In genomic region chr3:48686538-48687219, GRCh38 we compare ENCODE assay signal across 9 cellular contexts. TPM values are rescaled to one million over a fixed set of nuclear protein-coding genes. Genes with fewer than 3 reads are reported as not detected.
DNase-seq lines count a peak whose midpoint lies in the region; ATAC-seq and TF ChIP-seq lines count a peak whose summit lies in the region.
"Had no signal": no experiment of that assay in that cellular context is flagged by ENCODE, and none has a peak within 500 bp of the region (broad histone marks: within the 10 kb centered on the region; RNA-seq: fewer than 3 reads in every experiment).

No MANE protein-coding gene starts in this region.

- no peaks in the 10 kb centered on the region for H4K20me1 ChIP-seq in OCI-LY1 (ENCODE audit: insufficient read depth, low read length)

- CTCF ChIA-PET in Calu3 (lab: Charles Lee) = interaction anchor here (0.7 to 1.7 kb wide), 3 partner anchors 23 to 53 kb away, joined by 3 to 8 read pairs (median 4); partner anchors contain the start of gene SLC26A6

- BruUV-seq in Calu3 (replicated peaks; lab: Mats Ljungman, UMichigan) = no TSS peak

- H3K36me3 Mint-ChIP-seq in Calu3 (ENCODE audit: insufficient read depth, unreplicated experiment) (peaks cover 55% of the 10 kb centered on the region), osteocyte (ENCODE audit: unreplicated experiment) (peaks cover 29% of the 10 kb centered on the region)

- no peaks in the 10 kb centered on the region for H3K9me3 Mint-ChIP-seq in Calu3 (ENCODE audit: low read depth, unreplicated experiment)
- H3K9me3 Mint-ChIP-seq in osteocyte (ENCODE audit: unreplicated experiment) = no peaks in the 10 kb centered on the region

- H3K27me3 ChIP-seq in OCI-LY1 (ENCODE audit: insufficient read depth, low read length) = no peaks in the 10 kb centered on the region
- H3K27me3 ChIP-seq in effector memory CD4-positive, alpha-beta T cell (replicated peaks; ENCODE audit: control insufficient read depth, insufficient read depth, low read length, poor library complexity, severe bottlenecking) = no peaks in the 10 kb centered on the region
- H3K27me3 ChIP-seq: SJSA1 had no signal

- ATAC-seq in HG03457 (IDR thresholded peaks at IDR 0.05; ENCODE audit: unreplicated experiment) = no peak
- ATAC-seq in HG02623 (IDR thresholded peaks at IDR 0.05; ENCODE audit: unreplicated experiment) = no peak

- DNase-seq in Calu3 = no peak
- no peak for DNase-seq in effector memory CD4-positive, alpha-beta T cell
- no peak for DNase-seq in osteocyte (ENCODE audit: extremely low spot score, unreplicated experiment)
- DNase-seq in GF-D8 (lab: John Stamatoyannopoulos, UW) = no peak
- no peak for DNase-seq in ecto neural progenitor cell (ENCODE audit: low spot score)

- H3K9me3 ChIP-seq in OCI-LY1 (ENCODE audit: low read length) = no peaks in the 10 kb centered on the region
- no peaks in the 10 kb centered on the region for H3K9me3 ChIP-seq in effector memory CD4-positive, alpha-beta T cell (ENCODE audit: control insufficient read depth, low read length)

- peaks cover 56% of the 10 kb centered on the region for H3K36me3 ChIP-seq in OCI-LY1 (ENCODE audit: insufficient read depth, low read length)
- peaks cover 47% of the 10 kb centered on the region for H3K36me3 ChIP-seq in effector memory CD4-positive, alpha-beta T cell (ENCODE audit: control insufficient read depth, insufficient read depth, low read length)

- peaks cover 10% of the 10 kb centered on the region; the same call in 1 of the 2 replicates for H3F3A ChIP-seq in OCI-LY1 (ENCODE audit: insufficient read depth, low read length)

- peak overlapping the region; percentile 83 for H3K27ac ChIP-seq in OCI-LY1 (ENCODE audit: low read depth, low read length, poor library complexity, severe bottlenecking)
- peak overlapping the region; percentile 28 for H3K27ac ChIP-seq in effector memory CD4-positive, alpha-beta T cell (ENCODE audit: insufficient read depth, low read length, poor library complexity, severe bottlenecking)
- H3K27ac ChIP-seq: SJSA1 had no signal

- H3K9me2 ChIP-seq in OCI-LY1 (ENCODE audit: low read depth, low read length) = no peaks in the 10 kb centered on the region

- peak overlapping the region; percentile 82 for H3K4me3 Mint-ChIP-seq in Calu3 (ENCODE audit: low read depth, unreplicated experiment)
- H3K4me3 Mint-ChIP-seq in osteocyte (ENCODE audit: unreplicated experiment) = peak overlapping the region; percentile 82

- H3K4me3 ChIP-seq in OCI-LY1 (ENCODE audit: low read depth, low read length, poor library complexity, severe bottlenecking) = peak overlapping the region; percentile 72
- H3K4me3 ChIP-seq in effector memory CD4-positive, alpha-beta T cell (ENCODE audit: insufficient read depth, low read depth, low read length, poor library complexity, severe bottlenecking) = peak overlapping the region; percentile 79

- no peaks in the 10 kb centered on the region for H3K27me3 Mint-ChIP-seq in Calu3 (ENCODE audit: unreplicated experiment)
- no peaks in the 10 kb centered on the region for H3K27me3 Mint-ChIP-seq in osteocyte (ENCODE audit: unreplicated experiment)

- H3K4me1 ChIP-seq in OCI-LY1 (ENCODE audit: insufficient read depth, low read length, severe bottlenecking) = peaks cover 24% of the 10 kb centered on the region
- H3K4me1 ChIP-seq in effector memory CD4-positive, alpha-beta T cell (ENCODE audit: control insufficient read depth, insufficient read depth, low read length, poor library complexity, severe bottlenecking) = peaks cover 12% of the 10 kb centered on the region

- H3K4me1 Mint-ChIP-seq in Calu3 (ENCODE audit: low read depth, unreplicated experiment) (peaks cover 21% of the 10 kb centered on the region), osteocyte (ENCODE audit: unreplicated experiment) (peaks cover 45% of the 10 kb centered on the region)

- no peak overlapping the region for H2AFZ ChIP-seq in OCI-LY1 (ENCODE audit: low read length)

- peaks cover 7% of the 10 kb centered on the region for H3K79me2 ChIP-seq in OCI-LY1 (ENCODE audit: insufficient read depth, low read length)

- H3K27ac Mint-ChIP-seq in Calu3 (ENCODE audit: unreplicated experiment) = peak overlapping the region; percentile 31
- H3K27ac Mint-ChIP-seq in osteocyte (ENCODE audit: unreplicated experiment) = peak overlapping the region; percentile 90

- intact Hi-C loops in Calu3 (cut with micrococcal nuclease; ENCODE audit: unreplicated experiment) = no loop called here

- no peak for TF ChIP-seq CTCF in Calu3 (IDR thresholded peaks at IDR 0.05; ENCODE audit: unreplicated experiment)
- TF ChIP-seq CTCF in OCI-LY1 (IDR thresholded peaks at IDR 0.05; ENCODE audit: low read length) = no peak
- no peak for TF ChIP-seq CTCF in osteocyte (IDR thresholded peaks at IDR 0.05)

- H3K4me2 ChIP-seq in OCI-LY1 (ENCODE audit: low read length) = peak overlapping the region; percentile 99

- H3K9ac ChIP-seq in OCI-LY1 (ENCODE audit: low read length) = peak overlapping the region; percentile 77; the same call in 1 of the 2 replicates

RNA-seq across cellular contexts. Expression of gene NCKIPSD, which starts 1.0 kb away (rescaled TPM):
- total RNA-seq in Calu3 (2022) (23.1 and 26.9 TPM in 2 replicates), osteocyte (26.3 and 27.2 TPM in 2 replicates)

RNA-seq across cellular contexts. Expression of gene CELSR3, which starts 24.0 kb away (rescaled TPM):
- total RNA-seq in Calu3 (2022) (24.9 and 28.5 TPM in 2 replicates), osteocyte (7.1 and 7.4 TPM in 2 replicates)

RNA-seq across cellular contexts. Expression of gene IP6K2, which starts 30.3 kb away (rescaled TPM):
- total RNA-seq in Calu3 (2022) (87.0 and 105 TPM in 2 replicates), osteocyte (101 and 104 TPM in 2 replicates)

RNA-seq across cellular contexts. Expression of gene SLC26A6, which starts 51.4 kb away (rescaled TPM):
- total RNA-seq in Calu3 (2022) = 21.6 and 27.0 TPM in 2 replicates
- total RNA-seq in osteocyte = 63.8 and 66.2 TPM in 2 replicates
